Comparison of ENCODE assay signal across 8 cellular contexts in genomic region chr1:181134543-181135461, GRCh38. TPM values are rescaled to one million over a fixed set of nuclear protein-coding genes. Genes with fewer than 3 reads are reported as not detected.
DNase-seq lines count a peak whose midpoint lies in the region; ATAC-seq and TF ChIP-seq lines count a peak whose summit lies in the region.

No MANE protein-coding gene starts in this region.

- peak; percentile 29 for ATAC-seq in HG03460 (IDR thresholded peaks at IDR 0.05; ENCODE audit: unreplicated experiment)
- ATAC-seq in RWPE2 (ENCODE audit: low read depth) = peak; percentile 79
- ATAC-seq in mucosa of descending colon = peak; percentile 69

- no peaks in the 10 kb centered on the region for H3K36me3 Mint-ChIP-seq in chondrocyte (ENCODE audit: low read depth)

- H3K4me3 Mint-ChIP-seq in chondrocyte (ENCODE audit: unreplicated experiment) = peak overlapping the region; percentile 58

- peaks cover 37% of the 10 kb centered on the region for H3K4me1 ChIP-seq in RWPE2 (ENCODE audit: insufficient read depth, poor library complexity, severe bottlenecking)
- H3K4me1 ChIP-seq in mucosa of descending colon (ENCODE audit: low read depth) = peaks cover 17% of the 10 kb centered on the region

- H3K27me3 ChIP-seq in RWPE2 (ENCODE audit: insufficient read depth, poor library complexity, severe bottlenecking) = no peaks in the 10 kb centered on the region

- H3K36me3 ChIP-seq in RWPE2 (ENCODE audit: low read depth) (no peaks in the 10 kb centered on the region), mucosa of descending colon (ENCODE audit: low read depth) (no peaks in the 10 kb centered on the region)

- H3K27ac Mint-ChIP-seq in chondrocyte (ENCODE audit: unreplicated experiment) = peak overlapping the region; percentile 100

- no peaks in the 10 kb centered on the region for H3K27me3 Mint-ChIP-seq in chondrocyte (ENCODE audit: low read depth)

- peak overlapping the region; percentile 93 for H3K27ac ChIP-seq in RWPE2 (ENCODE audit: poor library complexity, severe bottlenecking)

- no peaks in the 10 kb centered on the region for H3K9me3 Mint-ChIP-seq in chondrocyte (ENCODE audit: low read depth)

- intact Hi-C loops in mucosa of descending colon (cut with DNase I, micrococcal nuclease) = no loop called here

- peak; percentile 78 for DNase-seq in DMS53 (lab: John Stamatoyannopoulos, UW)
- peak; percentile 95 for DNase-seq in RWPE2 (ENCODE audit: low spot score)
- DNase-seq in chondrocyte (ENCODE audit: low spot score) = no peak
- peak; percentile 58 to 79 (median 75) for DNase-seq in mucosa of descending colon
- DNase-seq in NCI-H1930 (lab: John Stamatoyannopoulos, UW) = no peak
- DNase-seq in NK-92 treated with Interleukin-12 subunit alpha and Interleukin-12 subunit beta, amount 100 ng/mL, for 24 hours (lab: John Stamatoyannopoulos, UW) = no peak

- H3K9me3 ChIP-seq in RWPE2 (ENCODE audit: severe bottlenecking) (no peaks in the 10 kb centered on the region), mucosa of descending colon (no peaks in the 10 kb centered on the region)

- H3K4me1 Mint-ChIP-seq in chondrocyte (ENCODE audit: low read depth) = peaks cover 44% of the 10 kb centered on the region

- peak; percentile 65 for TF ChIP-seq POLR2A in GM19193 (IDR thresholded peaks at IDR 0.05; ENCODE audit: extremely low read depth, insufficient read depth, insufficient read length)

- H3K4me3 ChIP-seq in RWPE2 (ENCODE audit: severe bottlenecking) (no peak overlapping the region), mucosa of descending colon (no peak overlapping the region)

- TF ChIP-seq CTCF in RWPE2 (IDR thresholded peaks at IDR 0.05; ENCODE audit: poor library complexity, severe bottlenecking) (no peak), chondrocyte (IDR thresholded peaks at IDR 0.05) (no peak), mucosa of descending colon (IDR thresholded peaks at IDR 0.05) (no peak)

RNA-seq across cellular contexts. Expression of gene IER5, which starts 46.3 kb away (rescaled TPM):
- total RNA-seq in chondrocyte (15.6 to 23.6 TPM (median 16.6 TPM) in 3 replicates), mucosa of descending colon (10 to 100 TPM; 15.4 to 16.7 (median 16.4) TPM)

Comparison
In these comparisons a context has a peak if more than half of its experiments do, and no peak if none do; other contexts are left out.
1. DNase-seq: peak in DMS53 (single experiment), RWPE2 (single experiment) and mucosa of descending colon (3 of 3); none in chondrocyte (single experiment), NCI-H1930 (0 of 2) and NK-92 treated with Interleukin-12 subunit alpha and Interleukin-12 subunit beta, amount 100 ng/mL, for 24 hours (single experiment).
2. ATAC-seq: peak in every context shown above with its lines; median percentile 79 in RWPE2; 69 in mucosa of descending colon; 29 in HG03460.